ENCODE assay signal across 10 cellular contexts in genomic region chr10:3936422-3937040, GRCh38.
DNase-seq lines count a peak whose midpoint lies in the region; ATAC-seq and TF ChIP-seq lines count a peak whose summit lies in the region.
"Had no signal": no experiment of that assay in that cellular context is flagged by ENCODE, and none has a peak within 500 bp of the region (broad histone marks: within the 10 kb centered on the region; RNA-seq: fewer than 3 reads in every experiment).

No MANE protein-coding gene starts in this region.

- no peak for ATAC-seq in activated naive CD8-positive, alpha-beta T cell treated with anti-CD3 and anti-CD28 coated beads, Interleukin-2, amount 50 U/mL, for 24 hours
- ATAC-seq in mucosa of descending colon (peak; percentile 71), GM21619 (IDR thresholded peaks at IDR 0.05; ENCODE audit: unreplicated experiment) (no peak), GM19467 (IDR thresholded peaks at IDR 0.05; ENCODE audit: unreplicated experiment) (no peak)

- peak overlapping the region; percentile 4 for H3K27ac ChIP-seq in stomach smooth muscle (ENCODE audit: low read length)

- no peaks in the 10 kb centered on the region for H3K9me3 ChIP-seq in mucosa of descending colon
- H3K9me3 ChIP-seq in stomach smooth muscle (ENCODE audit: control insufficient read depth in 2 of 2, low read length in 2 of 2), result no peaks in the 10 kb centered on the region

- H3K36me3 Mint-ChIP-seq in activated naive CD8-positive, alpha-beta T cell treated with anti-CD3 and anti-CD28 coated beads, Interleukin-2, amount 50 U/mL, for 24 hours (ENCODE audit: low read depth), result peaks cover 11% of the 10 kb centered on the region
- no peaks in the 10 kb centered on the region for H3K36me3 Mint-ChIP-seq in CD14-positive monocyte

- no peaks in the 10 kb centered on the region for H3K36me3 ChIP-seq in mucosa of descending colon (ENCODE audit: low read depth)
- H3K36me3 ChIP-seq in stomach smooth muscle (ENCODE audit: control insufficient read depth in 2 of 2, insufficient read depth in 2 of 2, low read length in 2 of 2), result no peaks in the 10 kb centered on the region

- H3K4me1 Mint-ChIP-seq in activated naive CD8-positive, alpha-beta T cell treated with anti-CD3 and anti-CD28 coated beads, Interleukin-2, amount 50 U/mL, for 24 hours, result peaks cover 58% of the 10 kb centered on the region
- H3K4me1 Mint-ChIP-seq in CD14-positive monocyte, result peaks cover 7% of the 10 kb centered on the region

- TF ChIP-seq CTCF in mucosa of descending colon (IDR thresholded peaks at IDR 0.05) (no peak), CD14-positive monocyte (IDR thresholded peaks at IDR 0.05) (no peak)

- peak overlapping the region in 1 of 2 donors; percentile 23 for H3K9ac ChIP-seq in stomach smooth muscle (ENCODE audit: low read length in 2 of 2)

- intact Hi-C loops in mucosa of descending colon (cut with DNase I, micrococcal nuclease), result no loop called here
- intact Hi-C loops in CD14-positive monocyte (cut with micrococcal nuclease), result no loop called here

- H3K4me1 ChIP-seq in mucosa of descending colon (ENCODE audit: low read depth) (peaks cover 17% of the 10 kb centered on the region), stomach smooth muscle (ENCODE audit: control insufficient read depth, insufficient read depth, low read length) (peaks cover 15% of the 10 kb centered on the region)

- H3K4me3 ChIP-seq in mucosa of descending colon, result no peak overlapping the region
- peak overlapping the region; percentile 4 to 53 for H3K4me3 ChIP-seq in stomach smooth muscle (ENCODE audit: low read length in 2 of 2)

- H3K27me3 ChIP-seq in stomach smooth muscle (ENCODE audit: control insufficient read depth in 1 of 2, insufficient read depth in 2 of 2, low read length in 2 of 2), result no peaks in the 10 kb centered on the region

- peaks cover 25% of the 10 kb centered on the region for H3K9me3 Mint-ChIP-seq in activated naive CD8-positive, alpha-beta T cell treated with anti-CD3 and anti-CD28 coated beads, Interleukin-2, amount 50 U/mL, for 24 hours
- peaks cover 0 to 11% (median 6%) of the 10 kb centered on the region in 7 donors for H3K9me3 Mint-ChIP-seq in CD14-positive monocyte

- H3K27me3 Mint-ChIP-seq in activated naive CD8-positive, alpha-beta T cell treated with anti-CD3 and anti-CD28 coated beads, Interleukin-2, amount 50 U/mL, for 24 hours, result no peaks in the 10 kb centered on the region
- H3K27me3 Mint-ChIP-seq in CD14-positive monocyte (ENCODE audit: low read depth in 3 of 3), result peaks cover 0 to 4% (median 0%) of the 10 kb centered on the region in 3 donors

- H3K27ac Mint-ChIP-seq in activated naive CD8-positive, alpha-beta T cell treated with anti-CD3 and anti-CD28 coated beads, Interleukin-2, amount 50 U/mL, for 24 hours, result peak overlapping the region; percentile 43
- H3K27ac Mint-ChIP-seq in CD14-positive monocyte, result no peak overlapping the region

- no peak overlapping the region for H3K4me3 Mint-ChIP-seq in activated naive CD8-positive, alpha-beta T cell treated with anti-CD3 and anti-CD28 coated beads, Interleukin-2, amount 50 U/mL, for 24 hours
- H3K4me3 Mint-ChIP-seq in CD14-positive monocyte, result no peak overlapping the region

- peak; percentile 56 for DNase-seq in activated CD8-positive, alpha-beta memory T cell treated with anti-CD3 and anti-CD28 coated beads for 24 hours
- no peak for DNase-seq in activated CD8-positive, alpha-beta memory T cell treated with anti-CD3 and anti-CD28 coated beads, Interleukin-2, amount 50 U/mL, for 4 hours
- DNase-seq in activated naive CD8-positive, alpha-beta T cell treated with anti-CD3 and anti-CD28 coated beads, Interleukin-2, amount 50 U/mL, for 24 hours, result no peak
- DNase-seq in mucosa of descending colon, result peak in 2 of 3 donors; percentile 53 to 59
- no peak for DNase-seq in CD14-positive monocyte (ENCODE audit: low spot score)
- DNase-seq: NCI-H146, T-helper 1 cell had no signal

Comparison
In these comparisons a context has a peak if more than half of its experiments do, and no peak if none do; other contexts are left out.
1. DNase-seq: peak in activated CD8-positive, alpha-beta memory T cell treated with anti-CD3 and anti-CD28 coated beads for 24 hours (single experiment) and mucosa of descending colon (2 of 3); none in activated CD8-positive, alpha-beta memory T cell treated with anti-CD3 and anti-CD28 coated beads, Interleukin-2, amount 50 U/mL, for 4 hours (single experiment), activated naive CD8-positive, alpha-beta T cell treated with anti-CD3 and anti-CD28 coated beads, Interleukin-2, amount 50 U/mL, for 24 hours (single experiment) and CD14-positive monocyte (single experiment).